ENCODE assay signal across 1 cellular context in the genomic region with DNA sequence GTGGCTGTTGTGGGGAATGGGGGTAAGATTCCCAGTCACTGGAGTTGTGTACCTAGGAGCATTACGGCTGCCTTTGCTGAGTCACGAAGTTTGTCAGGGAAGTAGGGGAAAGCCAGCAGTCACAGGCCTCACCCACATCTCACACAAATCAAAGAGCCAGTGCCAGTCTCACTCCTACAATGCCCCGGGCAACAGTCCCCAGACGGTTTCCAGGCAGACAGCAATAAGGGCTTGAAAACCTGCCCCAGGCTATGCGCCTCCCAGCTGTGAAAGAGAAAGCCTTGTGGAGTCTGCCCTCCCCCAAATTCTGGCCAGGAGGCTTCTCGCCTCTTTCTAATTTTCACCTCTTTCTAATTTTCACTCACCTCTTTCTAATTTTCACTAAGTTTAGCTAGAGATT.
TF ChIP-seq lines count a peak whose summit lies in the region.

No MANE protein-coding gene starts in this region.

TF ChIP-seq in WTC11, 78 proteins besides CTCF, POLR2A, EP300 and RAD21 (continued from another document):
- no peak for TF ChIP-seq E2F5 (CRISPR knock-in tag; IDR thresholded peaks at IDR 0.05)
- no peak for TF ChIP-seq TEAD1 (CRISPR knock-in tag; IDR thresholded peaks at IDR 0.05)
- TF ChIP-seq, protein P1, sequence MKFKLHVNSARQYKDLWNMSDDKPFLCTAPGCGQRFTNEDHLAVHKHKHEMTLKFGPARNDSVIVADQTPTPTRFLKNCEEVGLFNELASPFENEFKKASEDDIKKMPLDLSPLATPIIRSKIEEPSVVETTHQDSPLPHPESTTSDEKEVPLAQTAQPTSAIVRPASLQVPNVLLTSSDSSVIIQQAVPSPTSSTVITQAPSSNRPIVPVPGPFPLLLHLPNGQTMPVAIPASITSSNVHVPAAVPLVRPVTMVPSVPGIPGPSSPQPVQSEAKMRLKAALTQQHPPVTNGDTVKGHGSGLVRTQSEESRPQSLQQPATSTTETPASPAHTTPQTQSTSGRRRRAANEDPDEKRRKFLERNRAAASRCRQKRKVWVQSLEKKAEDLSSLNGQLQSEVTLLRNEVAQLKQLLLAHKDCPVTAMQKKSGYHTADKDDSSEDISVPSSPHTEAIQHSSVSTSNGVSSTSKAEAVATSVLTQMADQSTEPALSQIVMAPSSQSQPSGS (CRISPR knock-in tag; IDR thresholded peaks at IDR 0.05; ENCODE audit: borderline replicate concordance, low read depth) = no peak
- TF ChIP-seq TEAD4 (CRISPR knock-in tag; IDR thresholded peaks at IDR 0.05) = no peak
